ENCODE assay signal across 8 cellular contexts in genomic region chr2:73828818-73829570, GRCh38.
A peak's percentile ranks its signal among the peaks of the same experiment; 100 is the strongest.
DNase-seq lines count a peak whose midpoint lies in the region; ATAC-seq lines count a peak whose summit lies in the region.

TSS of gene STAMBP (plus strand) at chr2:73828961. CDS start at chr2:73830857, 1,896 bp downstream.

- peak; percentile 50 to 96 (median 90) for DNase-seq in C1 segment of cervical spinal cord (lab: John Stamatoyannopoulos, UW)
- peak; percentile 80 for DNase-seq in NCI-H748 treated with DMSO at 0.1 percent for 48 hours (lab: John Stamatoyannopoulos, UW)
- DNase-seq in activated CD4-positive, alpha-beta T cell treated with anti-CD3 and anti-CD28 coated beads, Interleukin-2, amount 50 U/mL, for 24 hours (ENCODE audit: low read depth in 1 of 2, low spot score in 1 of 2), result peak; percentile 71 to 90
- peak; percentile 98 for DNase-seq in dedifferentiated amniotic fluid mesenchymal stem cell (ENCODE audit: extremely low spot score)
- DNase-seq in left kidney (ENCODE audit: low read depth, low spot score), result peak; percentile 99
- peak; percentile 89 to 92 for DNase-seq in stimulated activated CD4-positive, alpha-beta T cell treated with anti-CD3 and anti-CD28 coated beads, Interleukin-2, amount 100 ng/mL, for 24 hours

- ATAC-seq in GM19372 (IDR thresholded peaks at IDR 0.05; ENCODE audit: low read depth, unreplicated experiment), result peak; percentile 83
- ATAC-seq in HG03558 (IDR thresholded peaks at IDR 0.05; ENCODE audit: extremely low read depth, unreplicated experiment), result peak; percentile 77

Comparison
In these comparisons a context has a peak if more than half of its experiments do, and no peak if none do; other contexts are left out.
1. Peak in every context shown above with its lines: DNase-seq and ATAC-seq.